Comparison of ENCODE assay signal across 9 cellular contexts in genomic region chr11:15819679-15820286, GRCh38.
DNase-seq lines count a peak whose midpoint lies in the region; ATAC-seq and TF ChIP-seq lines count a peak whose summit lies in the region.
"Had no signal": no experiment of that assay in that cellular context is flagged by ENCODE, and none has a peak within 500 bp of the region (broad histone marks: within the 10 kb centered on the region; RNA-seq: fewer than 3 reads in every experiment).

No MANE protein-coding gene starts in this region.

- no peak overlapping the region for H3K4me3 ChIP-seq in GM23338
- H3K4me3 ChIP-seq in epithelial cell of proximal tubule (ENCODE audit: low read depth, low read length) = no peak overlapping the region
- H3K4me3 ChIP-seq in mucosa of descending colon = no peak overlapping the region
- H3K4me3 ChIP-seq in uterus = no peak overlapping the region
- H3K4me3 ChIP-seq: BLaER1 treated with 17β-estradiol and CSF1 and Interleukin-3, amounts not matched to agents 10 nM and 100 nM had no signal

- H3K27ac Mint-ChIP-seq in GM23338 = no peak overlapping the region

- H3K27ac ChIP-seq in GM23338 (ENCODE audit: low read depth) = no peak overlapping the region
- H3K27ac ChIP-seq in VCaP = no peak overlapping the region
- no peak overlapping the region for H3K27ac ChIP-seq in uterus
- H3K27ac ChIP-seq: BLaER1 treated with 17β-estradiol and CSF1 and Interleukin-3, amounts not matched to agents 10 nM and 100 nM had no signal

- DNase-seq in NCI-H1694 treated with DMSO at 0.1 percent for 48 hours (lab: John Stamatoyannopoulos, UW) (peak; percentile 4), NCI-H1694 (lab: John Stamatoyannopoulos, UW) (no peak), GM23338 (ENCODE audit: low spot score) (peak; percentile 76), epithelial cell of proximal tubule (ENCODE audit: low read depth) (no peak), mucosa of descending colon (peak; percentile 80 to 91 (median 81)), uterus (peak in 1 of 2 donors; percentile 31)

- H3K9me3 ChIP-seq in mucosa of descending colon = no peaks in the 10 kb centered on the region
- H3K9me3 ChIP-seq in uterus = no peaks in the 10 kb centered on the region
- H3K9me3 ChIP-seq: BLaER1 treated with 17β-estradiol and CSF1 and Interleukin-3, amounts not matched to agents 10 nM and 100 nM had no signal

- H2AFZ ChIP-seq in GM23338 = peak overlapping the region; percentile 86; the same call in 1 of the 2 replicates

- H3K36me3 ChIP-seq in GM23338 (ENCODE audit: insufficient read depth) = no peaks in the 10 kb centered on the region
- no peaks in the 10 kb centered on the region for H3K36me3 ChIP-seq in mucosa of descending colon (ENCODE audit: low read depth)
- H3K36me3 ChIP-seq in uterus = no peaks in the 10 kb centered on the region
- H3K36me3 ChIP-seq: BLaER1 treated with 17β-estradiol and CSF1 and Interleukin-3, amounts not matched to agents 10 nM and 100 nM had no signal

- no peaks in the 10 kb centered on the region for H3K27me3 ChIP-seq in GM23338 (ENCODE audit: insufficient read depth)
- H3K27me3 ChIP-seq in uterus = no peaks in the 10 kb centered on the region
- H3K27me3 ChIP-seq: BLaER1 treated with 17β-estradiol and CSF1 and Interleukin-3, amounts not matched to agents 10 nM and 100 nM had no signal

- no peaks in the 10 kb centered on the region for H3F3A ChIP-seq in GM23338 (replicated peaks; ENCODE audit: low read depth)

- peak; percentile 79 to 91 for TF ChIP-seq CTCF in GM23338 (conservative IDR thresholded peaks at IDR 0.05; ENCODE audit: low read depth in 2 of 2)
- TF ChIP-seq CTCF in LNCAP (IDR thresholded peaks at IDR 0.05) = peak; percentile 96
- TF ChIP-seq CTCF in VCaP (conservative IDR thresholded peaks at IDR 0.05) = peak; percentile 95
- peak; percentile 94 for TF ChIP-seq CTCF in epithelial cell of proximal tubule (conservative IDR thresholded peaks at IDR 0.05; ENCODE audit: low read depth, low read length)
- peak; percentile 86 for TF ChIP-seq CTCF in mucosa of descending colon (IDR thresholded peaks at IDR 0.05)
- peak; percentile 45 to 58 (median 54) for TF ChIP-seq CTCF in uterus (IDR thresholded peaks at IDR 0.05)

- H3K4me1 ChIP-seq in GM23338 (ENCODE audit: insufficient read depth) (no peaks in the 10 kb centered on the region), mucosa of descending colon (ENCODE audit: low read depth) (peaks cover 27% of the 10 kb centered on the region), uterus (no peaks in the 10 kb centered on the region)

- H3K79me2 ChIP-seq in GM23338 (replicated peaks; ENCODE audit: insufficient read depth) = no peaks in the 10 kb centered on the region

- no peak for TF ChIP-seq POLR2A in uterus (IDR thresholded peaks at IDR 0.05)

- no peaks in the 10 kb centered on the region for H3K4me1 Mint-ChIP-seq in GM23338

- no peak overlapping the region for H3K4me3 Mint-ChIP-seq in GM23338

- H3K9me2 ChIP-seq in GM23338 (ENCODE audit: insufficient read depth) = no peaks in the 10 kb centered on the region

- H3K27me3 Mint-ChIP-seq in GM23338 (ENCODE audit: insufficient read depth, low read depth, poor library complexity) = no peaks in the 10 kb centered on the region

- ATAC-seq in GM23338 = peak; percentile 95
- ATAC-seq in mucosa of descending colon = peak; percentile 81

- H3K9me3 Mint-ChIP-seq in GM23338 = no peaks in the 10 kb centered on the region; the same call in 2 of the 3 replicates

- no peaks in the 10 kb centered on the region for H3K36me3 Mint-ChIP-seq in GM23338 (ENCODE audit: low read depth)

- H3K4me2 ChIP-seq in GM23338 = no peak overlapping the region
- H3K4me2 ChIP-seq: BLaER1 treated with 17β-estradiol and CSF1 and Interleukin-3, amounts not matched to agents 10 nM and 100 nM had no signal

- intact Hi-C loops in mucosa of descending colon (cut with DNase I, micrococcal nuclease) (loop anchor here (10.0 kb wide), 2 partner anchors 55 to 785 kb away; no protein-coding TSS in a partner anchor), uterus (cut with DNase I; ENCODE audit: low total_unique reads) (no loop called here)

- no peaks in the 10 kb centered on the region for H4K20me1 ChIP-seq in GM23338 (replicated peaks; ENCODE audit: insufficient read depth)
- H4K20me1 ChIP-seq: BLaER1 treated with 17β-estradiol and CSF1 and Interleukin-3, amounts not matched to agents 10 nM and 100 nM had no signal

TF ChIP-seq in GM23338, 12 proteins besides CTCF, POLR2A, EP300 and RAD21:
- TF ChIP-seq ZNF462 (CRISPR knock-in tag; IDR thresholded peaks at IDR 0.05) (no peak), POLR2AphosphoS5 (IDR thresholded peaks at IDR 0.05; ENCODE audit: low read depth) (no peak), ZNF331 (CRISPR knock-in tag; IDR thresholded peaks at IDR 0.05; ENCODE audit: low read depth) (no peak), JUNB (IDR thresholded peaks at IDR 0.05; ENCODE audit: unreplicated experiment) (no peak), STAT1 (IDR thresholded peaks at IDR 0.05; ENCODE audit: unreplicated experiment) (no peak)

Comparison
In these comparisons a context has a peak if more than half of its experiments do, and no peak if none do; other contexts are left out.
1. DNase-seq: peak in NCI-H1694 treated with DMSO at 0.1 percent for 48 hours (single experiment), GM23338 (single experiment) and mucosa of descending colon (3 of 3); none in NCI-H1694 (single experiment) and epithelial cell of proximal tubule (single experiment).
2. Peak in every context shown above with its lines, with median percentiles within 50 percentile points of each other: CTCF ChIP-seq.